34 cellular contexts compared by ENCODE assay signal in the genomic region with DNA sequence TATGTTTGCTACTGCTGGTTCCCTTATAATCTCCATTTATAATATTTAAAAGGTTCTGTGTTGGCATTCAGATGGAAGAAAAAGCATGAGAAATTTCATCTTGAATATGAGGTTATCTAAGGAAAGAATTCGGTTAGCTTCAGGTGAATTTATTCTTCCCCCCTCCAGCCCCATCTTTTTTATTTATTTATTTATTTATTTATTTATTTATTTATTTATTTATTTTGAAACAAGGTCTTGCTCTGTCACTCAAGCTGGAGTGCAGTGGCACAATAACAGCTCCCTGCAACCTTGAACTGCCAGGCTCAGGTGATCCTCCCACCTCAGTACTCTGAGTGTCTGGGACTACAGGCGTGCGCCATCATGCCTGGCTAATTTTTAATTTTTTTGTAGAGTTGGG.
"Had no signal": no experiment of that assay in that cellular context is flagged by ENCODE, and none has a peak within 500 bp of the region (broad histone marks: within the 10 kb centered on the region; RNA-seq: fewer than 3 reads in every experiment).

No MANE protein-coding gene starts in this region.

- H3K4me3 ChIP-seq: MG63 had no signal

- DNase-seq: Karpas-422, Kasumi-1, MG63, MM.1S, MV-4-11, NCI-H1048, NCI-H1092, NCI-H1092 treated with DMSO at 0.1 percent for 48 hours, NCI-H1105, NCI-H1105 treated with DMSO at 0.1 percent for 48 hours, NCI-H1417, NCI-H1417 treated with DMSO at 0.1 percent for 48 hours, NCI-H1436, NCI-H1436 treated with DMSO at 0.1 percent for 48 hours, NCI-H146, NCI-H1694, NCI-H1694 treated with DMSO at 0.1 percent for 48 hours, NCI-H187, NCI-H187 treated with DMSO at 0.1 percent for 48 hours, NCI-H1930, NCI-H2029, NCI-H2029 treated with DMSO at 0.1 percent for 48 hours, NCI-H2081, NCI-H2081 treated with DMSO at 0.1 percent for 48 hours, NCI-H2107, NCI-H2171, NCI-H2171 treated with DMSO at 0.1 percent for 48 hours, NCI-H2227 treated with DMSO at 0.1 percent for 48 hours, NCI-H226, NCI-H345, NCI-H446, NCI-H446 treated with DMSO at 0.1 percent for 48 hours, NCI-H510A, NCI-H510A treated with DMSO at 0.1 percent for 48 hours had no signal

- H3K9me3 ChIP-seq: MG63 had no signal

- H3K36me3 ChIP-seq: MG63 had no signal
